Comparison of ENCODE assay signal across 7 cellular contexts in the genomic region with DNA sequence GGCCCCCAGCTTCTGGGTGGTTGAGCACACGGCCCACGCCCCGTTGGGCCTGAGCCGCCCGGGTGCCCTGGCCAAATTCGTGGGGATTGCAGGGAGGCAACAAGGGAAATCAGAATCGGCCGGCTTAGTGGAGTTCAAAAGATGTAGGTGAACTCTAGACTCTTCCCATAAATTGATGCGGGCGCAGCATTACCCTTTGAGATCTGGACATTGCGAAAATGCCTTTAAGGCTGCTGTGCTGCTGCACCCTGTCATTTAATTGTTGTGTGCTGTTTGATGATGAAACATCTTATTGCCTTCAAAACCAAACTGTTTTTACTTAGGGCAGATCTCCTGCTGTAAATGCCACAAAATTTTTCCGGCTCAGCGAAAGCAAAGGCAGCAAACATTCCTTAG. TPM values are rescaled to one million over a fixed set of nuclear protein-coding genes. Genes with fewer than 3 reads are reported as not detected.
A peak's percentile ranks its signal among the peaks of the same experiment; 100 is the strongest.
DNase-seq lines count a peak whose midpoint lies in the region; ATAC-seq, FAIRE-seq and TF ChIP-seq lines count a peak whose summit lies in the region.

No MANE protein-coding gene starts in this region.

- ATAC-seq in HG03045 (IDR thresholded peaks at IDR 0.05; ENCODE audit: unreplicated experiment) = no peak

- no peak overlapping the region for H3K14ac ChIP-seq in H9 (ENCODE audit: insufficient read depth, low read length)

- intact Hi-C loops in prostate gland (cut with DNase I) = no loop called here

- peaks cover 29% of the 10 kb centered on the region for H3K27me3 Mint-ChIP-seq in H9 (ENCODE audit: low read depth)

- no peak overlapping the region for H3T11ph ChIP-seq in H9 (ENCODE audit: low read length)

- no peak overlapping the region for H3K56ac ChIP-seq in H9 (ENCODE audit: insufficient read length, low read depth, low read length)

- peaks cover 25% of the 10 kb centered on the region for H3K9me3 ChIP-seq in H9 (ENCODE audit: control insufficient read depth, low read depth, low read length)
- no peaks in the 10 kb centered on the region for H3K9me3 ChIP-seq in prostate gland

- H2BK15ac ChIP-seq in H9 (ENCODE audit: low read depth, low read length) = no peak overlapping the region; the same call in 1 of the 2 replicates

- H3K23me2 ChIP-seq in H9 (ENCODE audit: insufficient read length, low read depth, low read length, poor library complexity, severe bottlenecking) = peaks cover 5% of the 10 kb centered on the region

- no peak overlapping the region for H3K27ac Mint-ChIP-seq in H9

- H2AK5ac ChIP-seq in H9 (ENCODE audit: insufficient read length, low read length) = no peak overlapping the region

- H3K36me3 ChIP-seq in prostate gland = no peaks in the 10 kb centered on the region

- H3K27me3 ChIP-seq in H9 (ENCODE audit: insufficient read depth, low read length) (peaks cover 3% of the 10 kb centered on the region; the same call in 1 of the 2 replicates), prostate gland (replicated peaks; ENCODE audit: insufficient read depth) (no peaks in the 10 kb centered on the region)

- peaks cover 68 to 69% of the 10 kb centered on the region in 2 experiments for H3K9me3 Mint-ChIP-seq in H9

- WGBS in H9 (ENCODE audit: extremely low coverage, insufficient read length, low lambda C conversion rate) = no CpG with 5 or more reads among the region's 13 CpGs
- WGBS in prostate gland = 5% methylated on average over 7 of the region's 13 CpGs

- no peaks in the 10 kb centered on the region for H4K20me1 ChIP-seq in H9 (ENCODE audit: control insufficient read depth, insufficient read depth, insufficient read length)

- no peak overlapping the region for H3K23ac ChIP-seq in H9 (ENCODE audit: insufficient read length, low read depth, low read length)

- no peak overlapping the region for H4K91ac ChIP-seq in H9 (ENCODE audit: insufficient read length, low read depth, low read length)

- H3K4me2 ChIP-seq in H9 (ENCODE audit: insufficient read depth, insufficient read length, low read length) = peak overlapping the region; percentile 38

- H2BK20ac ChIP-seq in H9 (ENCODE audit: low read depth, low read length, poor library complexity, severe bottlenecking) = no peak overlapping the region

- FAIRE-seq in HTR-8/SVneo (lab: Jason Lieb, UNC) = no peak

- H3K36me3 Mint-ChIP-seq in H9 (ENCODE audit: insufficient read depth in 1 of 3, low read depth in 3 of 3) = peaks cover 5 to 15% (median 14%) of the 10 kb centered on the region in 3 experiments; a peak in 6 of 7 replicates

- no peak overlapping the region for H3K27ac ChIP-seq in H9 (ENCODE audit: insufficient read length, low read depth, low read length)
- peak overlapping the region; percentile 46 to 67 for H3K27ac ChIP-seq in prostate gland

- H3K4me3 ChIP-seq in fibroblast of the aortic adventitia (ENCODE audit: low read depth, low read length) (peak overlapping the region; percentile 76), prostate gland (peak overlapping the region; percentile 47 to 52)

- no peak overlapping the region for H2AFZ ChIP-seq in H9 (ENCODE audit: low read length)

- peaks cover 3% of the 10 kb centered on the region; the same call in 1 of the 2 replicates for H3K4me1 ChIP-seq in H9 (ENCODE audit: insufficient read depth, low read length)
- no peaks in the 10 kb centered on the region for H3K4me1 ChIP-seq in prostate gland (replicated peaks)

- H2BK120ac ChIP-seq in H9 (ENCODE audit: low read depth, low read length, poor library complexity, severe bottlenecking) = no peak overlapping the region

- H2BK5ac ChIP-seq in H9 (ENCODE audit: insufficient read length, low read length) = no peak overlapping the region

- DNase-seq in H9 (no peak), SKM-1 (lab: John Stamatoyannopoulos, UW; ENCODE audit: unreplicated experiment) (peak; percentile 16), fibroblast of the aortic adventitia (ENCODE audit: low read depth) (peak; percentile 54), prostate gland (ENCODE audit: low spot score) (no peak), D341Med (ENCODE audit: low spot score) (no peak), HTR-8/SVneo (ENCODE audit: insufficient read length, low spot score) (no peak)

- TF ChIP-seq CTCF in H9 (conservative IDR thresholded peaks at IDR 0.05) = no peak
- TF ChIP-seq CTCF in fibroblast of the aortic adventitia (IDR thresholded peaks at IDR 0.05; ENCODE audit: insufficient read depth, low read length) = no peak
- no peak for TF ChIP-seq CTCF in prostate gland (IDR thresholded peaks at IDR 0.05)

- no peak overlapping the region for H3K4ac ChIP-seq in H9 (ENCODE audit: low read depth, low read length)

- no peak overlapping the region for H4K5ac ChIP-seq in H9 (ENCODE audit: insufficient read length, low read depth, low read length)

- H3K79me1 ChIP-seq in H9 (ENCODE audit: insufficient read depth, low read depth, low read length, poor library complexity, severe bottlenecking) = no peaks in the 10 kb centered on the region

- no peaks in the 10 kb centered on the region for H3K79me2 ChIP-seq in H9 (ENCODE audit: insufficient read depth, low read length)

- no peak overlapping the region for H3K9ac ChIP-seq in H9 (ENCODE audit: extremely low read depth, insufficient read length, low read length)

- H3K4me1 Mint-ChIP-seq in H9 = peaks cover 6 to 20% of the 10 kb centered on the region in 2 experiments

- no peak for TF ChIP-seq POLR2A in prostate gland (IDR thresholded peaks at IDR 0.05)

- H2BK12ac ChIP-seq in H9 (ENCODE audit: insufficient read length, low read depth, low read length) = no peak overlapping the region

- H3K4me3 Mint-ChIP-seq in H9 = peak overlapping the region; percentile 68 to 78

- H4K8ac ChIP-seq in H9 (replicated peaks; ENCODE audit: insufficient read length, low read depth, low read length) = no peak overlapping the region

- no peak overlapping the region for H3K18ac ChIP-seq in H9 (ENCODE audit: insufficient read length, low read depth, low read length)

RNA-seq across cellular contexts. Expression of a gene that starts 0.4 kb away (rescaled TPM):
- total RNA-seq in H9 (2021) (16.4 and 17.9 TPM in 2 replicates), fibroblast of the aortic adventitia (ENCODE audit: low replicate concordance) (10.0 and 23.3 TPM in 2 replicates), prostate gland (10 to 100 TPM; 38.2 to 43.6 TPM)

RNA-seq across cellular contexts. Expression of a gene that starts 28.8 kb away (rescaled TPM):
- total RNA-seq in H9 (2021) (not detected in 2 replicates), fibroblast of the aortic adventitia (ENCODE audit: low replicate concordance) (not detected in 2 replicates), prostate gland (not detected)

RNA-seq across cellular contexts. Expression of a gene that starts 43.0 kb away (rescaled TPM):
- total RNA-seq in H9 (2021) = 160 and 164 TPM in 2 replicates
- 36.5 and 47.8 TPM in 2 replicates for total RNA-seq in fibroblast of the aortic adventitia (ENCODE audit: low replicate concordance)
- total RNA-seq in prostate gland = 10 to 100 TPM; 22.6 to 58.2 TPM

RNA-seq across cellular contexts. Expression of a gene that starts 54.8 kb away (rescaled TPM):
- total RNA-seq in H9 (2021) = 0.42 and 0.46 TPM in 2 replicates
- 1.2 and 4.2 TPM in 2 replicates for total RNA-seq in fibroblast of the aortic adventitia (ENCODE audit: low replicate concordance)
- 10 to 100 TPM in 1 of 2 donors, 1 to 10 TPM in 1; 1.5 to 12.8 TPM for total RNA-seq in prostate gland

Comparison
In these comparisons a context has a peak if more than half of its experiments do, and no peak if none do; other contexts are left out.
1. DNase-seq: peak in SKM-1 (single experiment) and fibroblast of the aortic adventitia (single experiment); none in H9 (single experiment), prostate gland (single experiment), D341Med (single experiment) and HTR-8/SVneo (single experiment).